Comparison of ENCODE assay signal across 11 cellular contexts in genomic region chrX:20595928-20596550, GRCh38.
A peak's percentile ranks its signal among the peaks of the same experiment; 100 is the strongest.
DNase-seq lines count a peak whose midpoint lies in the region; ATAC-seq lines count a peak whose summit lies in the region.
"Had no signal": no experiment of that assay in that cellular context is flagged by ENCODE, and none has a peak within 500 bp of the region (broad histone marks: within the 10 kb centered on the region; RNA-seq: fewer than 3 reads in every experiment).

No MANE protein-coding gene starts in this region.

- peak; percentile 74 for ATAC-seq in HG02884 (IDR thresholded peaks at IDR 0.05; ENCODE audit: unreplicated experiment)
- ATAC-seq: T-cell had no signal

- DNase-seq in GM03348 (ENCODE audit: low spot score): peak; percentile 13
- peak; percentile 38 for DNase-seq in amniotic epithelial cell (ENCODE audit: low read depth)
- peak; percentile 4 for DNase-seq in stimulated activated CD4-positive, alpha-beta T cell treated with anti-CD3 and anti-CD28 coated beads, Interleukin-12 subunit alpha, Interleukin-12 subunit beta, amount 100 ng/mL, for 4 hours
- DNase-seq in NCI-H510A (lab: John Stamatoyannopoulos, UW): no peak
- no peak for DNase-seq in RKO (ENCODE audit: low spot score)
- no peak for DNase-seq in central memory CD4-positive, alpha-beta T cell
- no peak for DNase-seq in germinal center (ENCODE audit: low spot score)
- DNase-seq: DMS53, NCI-H2081 treated with DMSO at 0.1 percent for 48 hours, T-cell had no signal

Comparison
In these comparisons a context has a peak if more than half of its experiments do, and no peak if none do; other contexts are left out.
1. DNase-seq: peak in GM03348 (single experiment), amniotic epithelial cell (single experiment) and stimulated activated CD4-positive, alpha-beta T cell treated with anti-CD3 and anti-CD28 coated beads, Interleukin-12 subunit alpha, Interleukin-12 subunit beta, amount 100 ng/mL, for 4 hours (single experiment); none in NCI-H510A (single experiment), RKO (single experiment), central memory CD4-positive, alpha-beta T cell (single experiment) and germinal center (single experiment).